Comparison of ENCODE assay signal across 17 cellular contexts in the genomic region with DNA sequence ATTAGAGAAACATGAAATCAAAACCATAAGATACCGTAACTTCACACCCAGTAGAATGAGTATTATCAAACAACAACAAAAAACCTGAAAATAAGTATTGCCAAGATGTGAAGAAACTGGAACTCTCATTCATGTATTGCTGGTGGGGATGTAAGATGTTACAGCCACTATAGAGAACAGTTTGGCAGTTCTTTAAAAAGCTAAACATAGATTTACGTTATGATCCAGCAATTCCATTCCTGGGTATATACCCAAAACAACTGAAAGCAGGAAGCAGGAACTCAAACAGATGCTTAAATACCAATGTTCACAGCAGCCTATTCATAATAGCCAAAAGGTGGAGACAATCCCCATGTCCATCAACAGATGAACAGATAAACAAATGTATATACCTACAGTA.
"Had no signal": no experiment of that assay in that cellular context is flagged by ENCODE, and none has a peak within 500 bp of the region (broad histone marks: within the 10 kb centered on the region; RNA-seq: fewer than 3 reads in every experiment).

No MANE protein-coding gene starts in this region.

- H3K36me3 Mint-ChIP-seq: activated naive CD8-positive, alpha-beta T cell; natural killer cell had no signal

- H3K4me3 ChIP-seq: prostate gland, sigmoid colon had no signal

- H3K36me3 ChIP-seq: prostate gland, sigmoid colon had no signal

- H3K27me3 ChIP-seq: sigmoid colon had no signal

- H3K9me3 ChIP-seq: prostate gland, sigmoid colon had no signal

- H3K27me3 Mint-ChIP-seq: activated naive CD8-positive, alpha-beta T cell; memory B cell; stimulated activated naive CD8-positive, alpha-beta T cell treated with anti-CD3 and anti-CD28 coated beads, Interleukin-15, Interleukin-2, amounts not matched to agents 100 ng/mL and 50 ng/mL, for 24 hours had no signal

- FAIRE-seq: bronchial epithelial cell, colon had no signal

- DNase-seq: activated CD4-positive, alpha-beta T cell treated with anti-CD3 and anti-CD28 coated beads, Interleukin-2, amount 50 U/mL, for 4 hours; activated gamma-delta T cell; activated T-cell treated with anti-CD3 and anti-CD28 coated beads, Interleukin-2, amount 50 U/mL, for 4 hours; anterior cingulate cortex; effector CD8-positive, alpha-beta T cell; hypothalamus; natural killer cell; occipital lobe; sigmoid colon; stimulated activated CD4-positive, alpha-beta T cell treated with anti-CD3 and anti-CD28 coated beads, Interleukin-4, amount 100 ng/mL, for 1 hour; stimulated activated CD8-positive, alpha-beta memory T cell treated with anti-CD3 and anti-CD28 coated beads, Interleukin-4, amount 100 ng/mL, for 48 hours had no signal

- H3K4me1 ChIP-seq: prostate gland had no signal

- H3K27ac Mint-ChIP-seq: activated naive CD8-positive, alpha-beta T cell; memory B cell; natural killer cell; stimulated activated naive CD8-positive, alpha-beta T cell treated with anti-CD3 and anti-CD28 coated beads, Interleukin-15, Interleukin-2, amounts not matched to agents 100 ng/mL and 50 ng/mL, for 24 hours had no signal

- ATAC-seq: activated T-cell treated with anti-CD3 and anti-CD28 coated beads, Interleukin-2, amount 50 U/mL, for 4 hours; natural killer cell had no signal

- H3K4me3 Mint-ChIP-seq: activated naive CD8-positive, alpha-beta T cell; activated T-cell treated with anti-CD3 and anti-CD28 coated beads, Interleukin-2, amount 50 U/mL, for 4 hours; memory B cell; natural killer cell; stimulated activated naive CD8-positive, alpha-beta T cell treated with anti-CD3 and anti-CD28 coated beads, Interleukin-15, Interleukin-2, amounts not matched to agents 100 ng/mL and 50 ng/mL, for 24 hours had no signal

- H3K9me3 Mint-ChIP-seq: activated T-cell treated with anti-CD3 and anti-CD28 coated beads, Interleukin-2, amount 50 U/mL, for 4 hours; memory B cell; natural killer cell; stimulated activated naive CD8-positive, alpha-beta T cell treated with anti-CD3 and anti-CD28 coated beads, Interleukin-15, Interleukin-2, amounts not matched to agents 100 ng/mL and 50 ng/mL, for 24 hours had no signal

- H3K27ac ChIP-seq: prostate gland had no signal
